In the genomic region with DNA sequence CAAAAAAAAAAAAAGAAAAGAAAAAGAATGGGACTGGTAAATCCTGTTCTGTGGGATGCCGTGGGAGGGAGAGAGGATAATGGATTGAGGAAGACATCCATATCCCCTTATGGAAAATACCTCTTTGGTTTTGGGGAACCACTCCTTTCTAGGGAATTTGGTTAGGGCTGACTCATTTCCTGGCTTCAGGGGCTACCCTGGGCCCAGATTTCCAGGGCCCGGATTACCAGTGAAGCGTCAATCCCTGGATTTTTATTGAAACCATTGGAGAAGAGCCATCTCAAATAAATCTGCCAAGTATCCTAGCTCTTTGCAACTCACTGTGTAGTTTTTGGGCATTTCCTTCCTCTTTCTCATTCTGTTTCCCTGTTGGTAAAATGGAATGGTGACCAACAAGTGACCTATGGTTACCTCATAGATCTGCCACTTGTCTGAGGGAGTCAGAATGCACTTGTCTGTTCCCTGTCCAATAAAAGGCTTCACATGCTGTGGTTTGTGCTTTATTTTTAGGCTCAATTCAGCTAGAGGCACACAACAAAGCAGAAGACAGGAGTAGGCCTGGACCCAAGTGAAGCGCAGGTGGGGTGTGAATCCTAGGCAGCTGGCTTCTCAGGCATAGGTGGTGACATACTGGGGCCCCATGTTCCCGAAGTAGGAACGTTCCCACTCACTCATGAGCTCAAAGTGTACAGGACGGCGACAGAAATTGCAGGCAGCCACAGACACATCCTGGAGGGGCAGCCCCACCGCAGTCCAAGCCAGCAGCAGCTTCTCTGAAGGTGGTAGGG, we compare ENCODE assay signal across 12 cellular contexts. TPM values are rescaled to one million over a fixed set of nuclear protein-coding genes. Genes with fewer than 3 reads are reported as not detected.
DNase-seq lines count a peak whose midpoint lies in the region; ATAC-seq and TF ChIP-seq lines count a peak whose summit lies in the region.
"Had no signal": no experiment of that assay in that cellular context is flagged by ENCODE, and none has a peak within 500 bp of the region (broad histone marks: within the 10 kb centered on the region; RNA-seq: fewer than 3 reads in every experiment).

No MANE protein-coding gene starts in this region.

- no peaks in the 10 kb centered on the region for H3K9me3 Mint-ChIP-seq in type B pancreatic cell
- no peaks in the 10 kb centered on the region for H3K9me3 Mint-ChIP-seq in stimulated activated memory B cell treated with anti-CD40 and anti-IgM and Interleukin-4, amounts not matched to agents 10 μg/mL and 1 μg/mL and 100 μg/mL, for 72 hours
- H3K9me3 Mint-ChIP-seq: CD4-positive, alpha-beta memory T cell had no signal

- peak overlapping the region; percentile 93 for H3K27ac Mint-ChIP-seq in type B pancreatic cell
- no peak overlapping the region for H3K27ac Mint-ChIP-seq in stimulated activated memory B cell treated with anti-CD40 and anti-IgM and Interleukin-4, amounts not matched to agents 10 μg/mL and 1 μg/mL and 100 μg/mL, for 72 hours

- H3K27me3 Mint-ChIP-seq in type B pancreatic cell, result no peaks in the 10 kb centered on the region
- H3K27me3 Mint-ChIP-seq in stimulated activated memory B cell treated with anti-CD40 and anti-IgM and Interleukin-4, amounts not matched to agents 10 μg/mL and 1 μg/mL and 100 μg/mL, for 72 hours, result no peaks in the 10 kb centered on the region
- H3K27me3 Mint-ChIP-seq: CD4-positive, alpha-beta memory T cell had no signal

- peak overlapping the region; percentile 11 to 80 (median 69) for H3K27ac ChIP-seq in heart right ventricle

- H3K4me1 Mint-ChIP-seq in type B pancreatic cell (ENCODE audit: unreplicated experiment), result no peaks in the 10 kb centered on the region
- peaks cover 5% of the 10 kb centered on the region for H3K4me1 Mint-ChIP-seq in stimulated activated memory B cell treated with anti-CD40 and anti-IgM and Interleukin-4, amounts not matched to agents 10 μg/mL and 1 μg/mL and 100 μg/mL, for 72 hours

- peak overlapping the region; percentile 32 for H3K4me3 Mint-ChIP-seq in type B pancreatic cell
- H3K4me3 Mint-ChIP-seq in stimulated activated memory B cell treated with anti-CD40 and anti-IgM and Interleukin-4, amounts not matched to agents 10 μg/mL and 1 μg/mL and 100 μg/mL, for 72 hours, result no peak overlapping the region
- H3K4me3 Mint-ChIP-seq: CD4-positive, alpha-beta memory T cell had no signal

- peaks cover 0 to 32% (median 0%) of the 10 kb centered on the region in 9 donors for H3K36me3 ChIP-seq in heart right ventricle

- no peaks in the 10 kb centered on the region for H3K27me3 ChIP-seq in heart right ventricle

- peaks cover 0 to 45% (median 15%) of the 10 kb centered on the region in 9 donors for H3K4me1 ChIP-seq in heart right ventricle

- ATAC-seq in Right ventricle myocardium inferior (peak; percentile 82), heart right ventricle (peak; percentile 59 to 94 (median 83)), GM21717 (IDR thresholded peaks at IDR 0.05; ENCODE audit: unreplicated experiment) (no peak)
- ATAC-seq in stimulated activated memory B cell treated with anti-CD40 and anti-IgM and Interleukin-4, amounts not matched to agents 10 μg/mL and 1 μg/mL and 100 μg/mL, for 72 hours, result no peak

- H3K36me3 Mint-ChIP-seq in type B pancreatic cell, result peaks cover 16% of the 10 kb centered on the region
- peaks cover 27% of the 10 kb centered on the region for H3K36me3 Mint-ChIP-seq in stimulated activated memory B cell treated with anti-CD40 and anti-IgM and Interleukin-4, amounts not matched to agents 10 μg/mL and 1 μg/mL and 100 μg/mL, for 72 hours

- intact Hi-C loops in Right ventricle myocardium inferior (cut with DNase I), result loop anchor here (10.0 kb wide), 1 partner anchor 114 kb away; no protein-coding TSS in a partner anchor
- intact Hi-C loops in cardiac septum (cut with DNase I), result no loop called here
- intact Hi-C loops in heart right ventricle (cut with DNase I), result loop anchor here in 1 of 10 donors (10.0 kb wide), 1 partner anchor 194 kb away; no protein-coding TSS in a partner anchor

- H3K9me3 ChIP-seq in heart right ventricle, result no peaks in the 10 kb centered on the region

- no peak overlapping the region for H3K4me3 ChIP-seq in heart right ventricle

- in situ Hi-C loops in GM13977 (cut with MboI; ENCODE audit: low pct_unique_long_range_greater_than_20kb, low sequenced_read_pairs, unreplicated experiment), result loop anchor here (25.0 kb wide), 1 partner anchor 196 kb away; a partner anchor contains a TSS

- DNase-seq in Right ventricle myocardium inferior (ENCODE audit: missing footprints) (no peak), cardiac septum (ENCODE audit: low spot score) (no peak), SW480 (ENCODE audit: low spot score) (peak; percentile 60), heart right ventricle (peak in 1 of 2 donors; percentile 13), type B pancreatic cell (ENCODE audit: extremely low spot score, unreplicated experiment) (no peak), GM13977 (ENCODE audit: low spot score) (no peak)
- DNase-seq: activated effector memory CD4-positive, alpha-beta T cell treated with Interleukin-2 at 50 U/mL for 16 hours; CD4-positive, alpha-beta memory T cell; kidney; NCI-H69 had no signal

- no peak for TF ChIP-seq CTCF in heart right ventricle (IDR thresholded peaks at IDR 0.05)
- no peak for TF ChIP-seq CTCF in type B pancreatic cell (conservative IDR thresholded peaks at IDR 0.05)
- TF ChIP-seq CTCF in GM13977 (IDR thresholded peaks at IDR 0.05; ENCODE audit: extremely low read depth, insufficient read depth, missing control alignments), result no peak

- 32 to 38% methylated on average over 9 of the region's 9 CpGs for WGBS in heart right ventricle, 2 donors

RNA-seq across cellular contexts. Expression of a gene that starts 8.6 kb away (rescaled TPM):
- total RNA-seq in Right ventricle myocardium inferior (8.3 TPM), cardiac septum (8.4 TPM), heart right ventricle (10 to 100 TPM in 4 of 10 donors, 1 to 10 TPM in 6; 8.7 to 12.5 (median 9.8) TPM), type B pancreatic cell (ENCODE audit: low replicate concordance) (17.1 and 24.3 TPM in 2 replicates)
- 1 to 10 TPM; 3.7 to 9.4 TPM for polyA plus RNA-seq in heart right ventricle

RNA-seq across cellular contexts. Expression of a gene that starts 14.8 kb away (rescaled TPM):
- total RNA-seq in Right ventricle myocardium inferior (0.16 TPM), cardiac septum (0.35 TPM), heart right ventricle (under 1 TPM in 5 of 10 donors, not detected in 5; 0.12 to 0.59 (median 0.24) TPM), type B pancreatic cell (ENCODE audit: low replicate concordance) (0.51 and 0.86 TPM in 2 replicates)
- under 1 TPM in 1 of 2 donors, not detected in 1; 0.13 TPM for polyA plus RNA-seq in heart right ventricle
- polyA plus RNA-seq: CD4-positive, alpha-beta memory T cell had no signal

RNA-seq across cellular contexts. Expression of a gene that starts 22.0 kb away (rescaled TPM):
- 0.68 TPM for total RNA-seq in Right ventricle myocardium inferior
- 5.6 TPM for total RNA-seq in cardiac septum
- 1 to 10 TPM in 8 of 10 donors, under 1 TPM in 2; 0.61 to 3.8 (median 1.5) TPM for total RNA-seq in heart right ventricle
- polyA plus RNA-seq in heart right ventricle, result under 1 TPM in 1 of 2 donors, not detected in 1; 0.04 TPM
- total RNA-seq in type B pancreatic cell (ENCODE audit: low replicate concordance), result not detected in 2 replicates
- total RNA-seq: CD4-positive, alpha-beta memory T cell had no signal
- polyA plus RNA-seq: CD4-positive, alpha-beta memory T cell had no signal

Comparison
In these comparisons a context has a peak if more than half of its experiments do, and no peak if none do; other contexts are left out.
1. ATAC-seq: peak in Right ventricle myocardium inferior (single experiment) and heart right ventricle (8 of 8); none in stimulated activated memory B cell treated with anti-CD40 and anti-IgM and Interleukin-4, amounts not matched to agents 10 μg/mL and 1 μg/mL and 100 μg/mL, for 72 hours (single experiment) and GM21717 (single experiment).